ENCODE assay signal across 9 cellular contexts in genomic region chr4:304987-305680, GRCh38. TPM values are rescaled to one million over a fixed set of nuclear protein-coding genes. Genes with fewer than 3 reads are reported as not detected.
DNase-seq lines count a peak whose midpoint lies in the region; ATAC-seq, FAIRE-seq and TF ChIP-seq lines count a peak whose summit lies in the region.
"Had no signal": no experiment of that assay in that cellular context is flagged by ENCODE, and none has a peak within 500 bp of the region (broad histone marks: within the 10 kb centered on the region; RNA-seq: fewer than 3 reads in every experiment).

TSS of gene ZNF732 (minus strand) at chr4:305474. CDS start at chr4:305310, 164 bp downstream.

- H3K4me2 ChIP-seq in keratinocyte (ENCODE audit: control insufficient read depth, extremely low read depth, insufficient read depth, low read depth, low read length): peak within 1 kb of the TSS; percentile 74

- H3K9me3 Mint-ChIP-seq in stimulated activated memory B cell treated with anti-CD40 and anti-IgM and Interleukin-4, amounts not matched to agents 10 μg/mL and 1 μg/mL and 100 μg/mL, for 72 hours: peaks cover 25% of the 10 kb centered on the region

- no peaks in the 10 kb centered on the region for H4K20me1 ChIP-seq in keratinocyte (ENCODE audit: control insufficient read depth, extremely low read depth, insufficient read depth, low read length)

- H3K27me3 ChIP-seq in keratinocyte (ENCODE audit: control insufficient read depth, extremely low read depth, insufficient read depth, low read length): no peaks in the 10 kb centered on the region

- peak within 1 kb of the TSS; percentile 22 for H3K27ac Mint-ChIP-seq in stimulated activated memory B cell treated with anti-CD40 and anti-IgM and Interleukin-4, amounts not matched to agents 10 μg/mL and 1 μg/mL and 100 μg/mL, for 72 hours
- H3K27ac Mint-ChIP-seq: activated naive CD4-positive, alpha-beta T cell treated with anti-CD3 and anti-CD28 coated beads, Interleukin-2, amount 50 U/mL, for 24 hours had no signal

- no peak within 1 kb of the TSS for H3K4me3 Mint-ChIP-seq in stimulated activated memory B cell treated with anti-CD40 and anti-IgM and Interleukin-4, amounts not matched to agents 10 μg/mL and 1 μg/mL and 100 μg/mL, for 72 hours
- H3K4me3 Mint-ChIP-seq: activated naive CD4-positive, alpha-beta T cell treated with anti-CD3 and anti-CD28 coated beads, Interleukin-2, amount 50 U/mL, for 24 hours had no signal

- DNase-seq in HPDE6-E6E7 (ENCODE audit: extremely low spot score) (peak; percentile 98), cardiac fibroblast (ENCODE audit: low read depth in 2 of 2) (peak; percentile 50 to 81), keratinocyte (ENCODE audit: low read depth, low spot score) (peak; percentile 80), OCI-M2 (lab: John Stamatoyannopoulos, UW; ENCODE audit: unreplicated experiment) (no peak), Kasumi-1 (lab: John Stamatoyannopoulos, UW) (no peak), GDM1 (lab: John Stamatoyannopoulos, UW) (no peak), kidney glomerular epithelial cell (lab: John Stamatoyannopoulos, UW) (no peak)

- TF ChIP-seq CTCF in cardiac fibroblast (IDR thresholded peaks at IDR 0.05; ENCODE audit: low read depth, low read length): no peak
- TF ChIP-seq CTCF in keratinocyte (optimal IDR thresholded peaks at IDR 0.05 in 1 of 3, IDR thresholded peaks at IDR 0.05 in 1 of 3, conservative IDR thresholded peaks at IDR 0.05 in 1 of 3; ENCODE audit: extremely low read depth in 1 of 3, insufficient read depth in 2 of 3, low read length in 3 of 3): no peak

- H2AFZ ChIP-seq in keratinocyte (ENCODE audit: control insufficient read depth, low read length): peak within 1 kb of the TSS; percentile 94

- peak; percentile 96 for FAIRE-seq in keratinocyte (lab: Jason Lieb, UNC)

- peak within 1 kb of the TSS; percentile 71 for H3K27ac ChIP-seq in keratinocyte (ENCODE audit: control insufficient read depth, insufficient read depth, low read length)

- H3K36me3 Mint-ChIP-seq in stimulated activated memory B cell treated with anti-CD40 and anti-IgM and Interleukin-4, amounts not matched to agents 10 μg/mL and 1 μg/mL and 100 μg/mL, for 72 hours: peaks cover 7% of the 10 kb centered on the region

- dilution Hi-C loops in keratinocyte (cut with MboI; ENCODE audit: extremely low pct_ligation_motif_present, low sequenced_read_pairs): no loop called here

- peaks cover 7% of the 10 kb centered on the region for H3K4me1 Mint-ChIP-seq in stimulated activated memory B cell treated with anti-CD40 and anti-IgM and Interleukin-4, amounts not matched to agents 10 μg/mL and 1 μg/mL and 100 μg/mL, for 72 hours

- ATAC-seq in stimulated activated memory B cell treated with anti-CD40 and anti-IgM and Interleukin-4, amounts not matched to agents 10 μg/mL and 1 μg/mL and 100 μg/mL, for 72 hours: no peak

- H3K4me3 ChIP-seq in cardiac fibroblast (replicated peaks in 1 of 2; ENCODE audit: low read depth in 2 of 2, low read length in 2 of 2) (peak within 1 kb of the TSS; percentile 40 to 57), keratinocyte (ENCODE audit: control insufficient read depth in 2 of 3, extremely low read depth in 1 of 3, insufficient read depth in 2 of 3, low read depth in 1 of 3, low read length in 3 of 3) (peak within 1 kb of the TSS; percentile 54 to 84 (median 79))

- no peaks in the 10 kb centered on the region for H3K36me3 ChIP-seq in keratinocyte (ENCODE audit: control insufficient read depth in 2 of 2, extremely low read depth in 1 of 2, insufficient read depth in 2 of 2, low read length in 2 of 2)

- H3K9me3 ChIP-seq in keratinocyte (ENCODE audit: control insufficient read depth, low read depth, low read length): no peaks in the 10 kb centered on the region

- H3K9ac ChIP-seq in keratinocyte (ENCODE audit: control insufficient read depth, extremely low read depth, insufficient read depth, low read length): peak within 1 kb of the TSS; percentile 83

- H3K27me3 Mint-ChIP-seq in stimulated activated memory B cell treated with anti-CD40 and anti-IgM and Interleukin-4, amounts not matched to agents 10 μg/mL and 1 μg/mL and 100 μg/mL, for 72 hours: no peaks in the 10 kb centered on the region

- H3K9me1 ChIP-seq in keratinocyte (ENCODE audit: control insufficient read depth, extremely low read depth, insufficient read depth, low read length): no peaks in the 10 kb centered on the region

- peaks cover 6% of the 10 kb centered on the region for H3K4me1 ChIP-seq in keratinocyte (ENCODE audit: control insufficient read depth, extremely low read depth, insufficient read depth, low read length)

- peaks cover 35% of the 10 kb centered on the region for H3K79me2 ChIP-seq in keratinocyte (ENCODE audit: control insufficient read depth, insufficient read depth, low read length)

RNA-seq across cellular contexts. Expression of gene ZNF732, which starts in this region (rescaled TPM):
- polyA plus RNA-seq in keratinocyte: 0.40 to 1.2 TPM (median 0.51 TPM) in 3 replicates
- not detected for polyA plus RNA-seq in keratinocyte (2011; ENCODE audit: low read depth)
- polyA plus RNA-seq in keratinocyte (2011; cell fraction: cytosol; rRNA removed): 0.16 and 0.28 TPM in 2 replicates
- 1.2 TPM in 2 replicates for polyA plus RNA-seq in keratinocyte (2011; cell fraction: nucleus; rRNA removed)
- 0.48 and 0.74 TPM in 2 replicates for polyA plus RNA-seq in keratinocyte (2012; ENCODE audit: low replicate concordance)
- polyA minus RNA-seq in keratinocyte: 0.30 to 2.2 TPM in 2 of 3 replicates, not detected in the other
- 0.96 TPM for polyA minus RNA-seq in keratinocyte (2011; cell fraction: cytosol; rRNA and poly(A)+ RNA removed)
- polyA minus RNA-seq in keratinocyte (2011; cell fraction: nucleus; rRNA and poly(A)+ RNA removed): 0.53 and 2.7 TPM in 2 replicates

Comparison
In these comparisons a context has a peak if more than half of its experiments do, and no peak if none do; other contexts are left out.
1. DNase-seq: peak in HPDE6-E6E7 (single experiment), cardiac fibroblast (2 of 2) and keratinocyte (single experiment); none in OCI-M2 (single experiment), Kasumi-1 (0 of 2), GDM1 (single experiment) and kidney glomerular epithelial cell (single experiment).